Comparison of ENCODE assay signal across 9 cellular contexts in the genomic region with DNA sequence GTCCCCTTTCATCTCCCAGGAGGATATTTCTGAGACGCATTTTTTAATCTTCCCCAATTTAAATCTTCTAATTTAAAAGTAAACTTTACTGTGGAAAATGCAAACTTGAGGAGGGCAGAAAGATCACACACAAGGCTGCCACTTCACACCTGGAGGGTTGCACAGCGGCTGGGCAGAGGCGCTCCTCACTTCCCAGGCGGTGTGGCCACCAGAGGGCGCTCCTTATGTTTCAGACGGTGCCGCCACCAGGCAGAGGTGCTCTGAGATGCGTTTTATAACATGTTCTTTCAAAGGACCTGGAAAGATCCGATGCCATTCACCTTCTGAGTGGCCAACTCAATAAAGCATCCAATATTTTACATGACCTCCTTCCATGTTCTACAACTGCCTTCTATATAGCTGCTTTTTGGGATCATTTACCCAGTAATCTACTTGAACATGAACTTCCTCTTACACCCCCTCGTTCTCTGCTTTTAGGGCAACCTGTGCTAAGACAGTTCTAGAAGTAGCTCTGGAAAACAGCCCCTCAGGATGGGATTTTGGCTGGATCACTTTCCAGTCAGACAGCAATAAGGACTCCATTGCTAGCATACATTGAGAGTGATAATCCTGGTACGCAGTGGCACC. TPM values are rescaled to one million over a fixed set of nuclear protein-coding genes. Genes with fewer than 3 reads are reported as not detected.
DNase-seq lines count a peak whose midpoint lies in the region; ATAC-seq and TF ChIP-seq lines count a peak whose summit lies in the region.
"Had no signal": no experiment of that assay in that cellular context is flagged by ENCODE, and none has a peak within 500 bp of the region (broad histone marks: within the 10 kb centered on the region; RNA-seq: fewer than 3 reads in every experiment).

No MANE protein-coding gene starts in this region.

- TF ChIP-seq POLR2A in esophagus squamous epithelium (IDR thresholded peaks at IDR 0.05): no peak

- DNase-seq in activated CD4-positive, CD25-positive, alpha-beta regulatory T cell treated with anti-CD3 and anti-CD28 coated beads, Interleukin-2, amount 50 U/mL, for 72 hours: peak; percentile 52
- peak; percentile 17 for DNase-seq in RPMI7951 (ENCODE audit: low read depth)
- DNase-seq in esophagus squamous epithelium (lab: John Stamatoyannopoulos, UW): no peak
- DNase-seq in stimulated activated CD8-positive, alpha-beta memory T cell treated with anti-CD3 and anti-CD28 coated beads, Interleukin-15, amount 100 ng/mL, for 24 hours (ENCODE audit: low read depth): peak; percentile 6
- no peak for DNase-seq in NCI-H1694 (lab: John Stamatoyannopoulos, UW)

- H3K9me3 ChIP-seq in esophagus squamous epithelium: peaks cover 0 to 23% (median 0%) of the 10 kb centered on the region in 3 donors

- 48 to 52% methylated on average over 11 of the region's 11 CpGs for WGBS in esophagus squamous epithelium, 2 donors

- peaks cover 0 to 5% (median 0%) of the 10 kb centered on the region in 4 donors for H3K27me3 ChIP-seq in esophagus squamous epithelium
- H3K27me3 ChIP-seq: BLaER1 treated with 17β-estradiol and CSF1 and Interleukin-3, amounts not matched to agents 10 nM and 100 nM had no signal

- intact Hi-C loops in esophagus squamous epithelium (cut with DNase I): no loop called here

- no peak for ATAC-seq in activated CD4-positive, CD25-positive, alpha-beta regulatory T cell treated with anti-CD3 and anti-CD28 coated beads, Interleukin-2, amount 50 U/mL, for 24 hours
- ATAC-seq in HG02571 (IDR thresholded peaks at IDR 0.05; ENCODE audit: unreplicated experiment) (no peak), HG03469 (IDR thresholded peaks at IDR 0.05; ENCODE audit: unreplicated experiment) (no peak)

- H3K36me3 ChIP-seq in esophagus squamous epithelium: no peaks in the 10 kb centered on the region

- H3K27ac ChIP-seq in esophagus squamous epithelium: no peak overlapping the region
- H3K27ac ChIP-seq: BLaER1 treated with 17β-estradiol and CSF1 and Interleukin-3, amounts not matched to agents 10 nM and 100 nM had no signal

- peak in 5 of 6 experiments; percentile 20 to 52 (median 40) for TF ChIP-seq CTCF in esophagus squamous epithelium (IDR thresholded peaks at IDR 0.05)

- H3K4me1 ChIP-seq in esophagus squamous epithelium: no peaks in the 10 kb centered on the region
- H3K4me1 ChIP-seq: BLaER1 treated with 17β-estradiol and CSF1 and Interleukin-3, amounts not matched to agents 10 nM and 100 nM had no signal

- H3K4me3 ChIP-seq in esophagus squamous epithelium: no peak overlapping the region
- H3K4me3 ChIP-seq: BLaER1 treated with 17β-estradiol and CSF1 and Interleukin-3, amounts not matched to agents 10 nM and 100 nM had no signal

RNA-seq across cellular contexts. Expression of a gene that starts 14.8 kb away (rescaled TPM):
- total RNA-seq in RPMI7951 (2014; rRNA removed; shearing (Covaris generic)): 0.10 and 0.24 TPM in 2 replicates
- total RNA-seq in esophagus squamous epithelium: under 1 TPM in 2 of 4 donors, not detected in 2; 0.08 to 0.57 TPM

Comparison
In these comparisons a context has a peak if more than half of its experiments do, and no peak if none do; other contexts are left out.
1. DNase-seq: peak in activated CD4-positive, CD25-positive, alpha-beta regulatory T cell treated with anti-CD3 and anti-CD28 coated beads, Interleukin-2, amount 50 U/mL, for 72 hours (single experiment), RPMI7951 (single experiment) and stimulated activated CD8-positive, alpha-beta memory T cell treated with anti-CD3 and anti-CD28 coated beads, Interleukin-15, amount 100 ng/mL, for 24 hours (single experiment); none in esophagus squamous epithelium (single experiment) and NCI-H1694 (single experiment).